ENCODE assay signal across 1 cellular context in genomic region chr3:160719710-160720109, GRCh38.
TF ChIP-seq lines count a peak whose summit lies in the region.

No MANE protein-coding gene starts in this region.

TF ChIP-seq in GM23338, 12 proteins besides CTCF, POLR2A, EP300 and RAD21:
- TF ChIP-seq REST (IDR thresholded peaks at IDR 0.05; ENCODE audit: unreplicated experiment), result no peak
- no peak for TF ChIP-seq STAT1 (IDR thresholded peaks at IDR 0.05; ENCODE audit: unreplicated experiment)
- no peak for TF ChIP-seq EZH2 (IDR thresholded peaks at IDR 0.05; ENCODE audit: low read depth, unreplicated experiment)
- TF ChIP-seq POLR2AphosphoS5 (IDR thresholded peaks at IDR 0.05; ENCODE audit: low read depth), result no peak
